Comparison of ENCODE assay signal across 1 cellular context in genomic region chr4:173769568-173769967, GRCh38.
TF ChIP-seq lines count a peak whose summit lies in the region.

No MANE protein-coding gene starts in this region.

TF ChIP-seq in IMR-90, 13 proteins besides CTCF, POLR2A, EP300 and RAD21 (continued from another document):
- TF ChIP-seq USF2 (IDR thresholded peaks at IDR 0.05; ENCODE audit: low read depth, low read length) (no peak), NFE2L2 (IDR thresholded peaks at IDR 0.05; ENCODE audit: low read depth, low read length) (no peak), BHLHE40 (IDR thresholded peaks at IDR 0.05; ENCODE audit: low read depth, low read length) (no peak), MAFK (IDR thresholded peaks at IDR 0.05; ENCODE audit: low read depth, low read length) (no peak)
